Comparison of ENCODE assay signal across 8 cellular contexts in the genomic region with DNA sequence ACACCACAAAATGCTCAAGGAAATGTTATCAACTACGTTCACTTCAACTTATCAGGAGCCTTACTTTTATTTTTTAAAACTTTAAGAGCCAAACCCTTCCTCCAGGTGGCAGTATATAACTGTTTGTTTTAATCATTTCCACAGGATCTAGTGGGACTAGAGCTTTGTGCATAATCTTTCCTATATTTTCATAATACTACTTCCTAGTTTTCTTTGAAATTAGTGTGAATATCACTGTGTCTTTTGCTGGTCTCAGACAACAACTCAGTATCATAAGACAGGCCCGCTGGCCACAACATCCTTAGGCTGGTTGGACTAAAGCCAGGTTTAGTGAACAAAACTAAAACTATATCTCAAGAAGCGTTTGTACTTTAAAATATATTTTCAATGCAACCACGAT.
DNase-seq lines count a peak whose midpoint lies in the region; ATAC-seq and TF ChIP-seq lines count a peak whose summit lies in the region.

No MANE protein-coding gene starts in this region.

- ATAC-seq in HG03521 (IDR thresholded peaks at IDR 0.05; ENCODE audit: unreplicated experiment) = no peak

- H3K9ac ChIP-seq in SK-N-MC (ENCODE audit: insufficient read length) = no peak overlapping the region

- peaks cover 1% of the 10 kb centered on the region for H3K36me3 Mint-ChIP-seq in osteocyte (ENCODE audit: unreplicated experiment)
- H3K36me3 Mint-ChIP-seq in activated CD4-positive, alpha-beta T cell treated with anti-CD3 and anti-CD28 coated beads, Interleukin-2, amount 10 ng/mL, durations not matched to agents 24 days and 14 days (ENCODE audit: low read depth) = peaks cover 41% of the 10 kb centered on the region

- H3K9me3 ChIP-seq in SK-N-MC (ENCODE audit: low read depth, low read length) = no peaks in the 10 kb centered on the region
- no peaks in the 10 kb centered on the region for H3K9me3 ChIP-seq in esophagus muscularis mucosa
- H3K9me3 ChIP-seq in MG63 = no peaks in the 10 kb centered on the region

- POLR2A ChIA-PET in GM10248 (lab: Yijun Ruan, JAX) = no interaction called here

- peaks cover 27% of the 10 kb centered on the region for H3K4me1 Mint-ChIP-seq in osteocyte (ENCODE audit: unreplicated experiment)
- H3K4me1 Mint-ChIP-seq in activated CD4-positive, alpha-beta T cell treated with anti-CD3 and anti-CD28 coated beads, Interleukin-2, amount 10 ng/mL, durations not matched to agents 24 days and 14 days = peaks cover 39% of the 10 kb centered on the region

- H3K27ac ChIP-seq in SK-N-MC (no peak overlapping the region), esophagus muscularis mucosa (replicated peaks in 1 of 4) (no peak overlapping the region)

- CTCF ChIA-PET in GM10248 (lab: Yijun Ruan, JAX) = interaction anchor here (0.8 to 3.3 kb wide), 8 partner anchors 22 to 410 kb away, joined by 3 to 36 read pairs (median 5); no protein-coding TSS in a partner anchor

- H3K27ac Mint-ChIP-seq in osteocyte (ENCODE audit: unreplicated experiment) = no peak overlapping the region
- no peak overlapping the region for H3K27ac Mint-ChIP-seq in activated CD4-positive, alpha-beta T cell treated with anti-CD3 and anti-CD28 coated beads, Interleukin-2, amount 10 ng/mL, durations not matched to agents 24 days and 14 days

- TF ChIP-seq EP300 in esophagus muscularis mucosa (IDR thresholded peaks at IDR 0.05) = no peak

- DNase-seq in GM10248 (ENCODE audit: extremely low spot score) = peak; percentile 38
- DNase-seq in MV-4-11 (lab: John Stamatoyannopoulos, UW) = peak; percentile 61
- DNase-seq in SK-N-MC (ENCODE audit: low read depth, low spot score) = peak; percentile 20
- DNase-seq in esophagus muscularis mucosa (ENCODE audit: extremely low spot score) = no peak
- DNase-seq in osteocyte (ENCODE audit: extremely low spot score, unreplicated experiment) = no peak
- DNase-seq in activated CD4-positive, alpha-beta T cell treated with anti-CD3 and anti-CD28 coated beads, Interleukin-2, amount 10 ng/mL, durations not matched to agents 24 days and 14 days = no peak
- DNase-seq in MG63 = no peak

- intact Hi-C loops in esophagus muscularis mucosa (cut with DNase I) = loop anchor here (2.0 to 5.0 kb wide), 2 partner anchors 382 to 404 kb away; no protein-coding TSS in a partner anchor
- intact Hi-C loops in activated CD4-positive, alpha-beta T cell treated with anti-CD3 and anti-CD28 coated beads, Interleukin-2, amount 10 ng/mL, durations not matched to agents 24 days and 14 days (cut with micrococcal nuclease) = loop anchor here (1.0 to 5.0 kb wide), 5 partner anchors 20 to 406 kb away; no protein-coding TSS in a partner anchor

- H3K4me1 ChIP-seq in esophagus muscularis mucosa = peaks cover 0 to 4% (median 0%) of the 10 kb centered on the region in 4 donors

- H3K27me3 ChIP-seq in esophagus muscularis mucosa (peaks cover 0 to 19% (median 0%) of the 10 kb centered on the region in 4 donors), MG63 (no peaks in the 10 kb centered on the region)

- H3K4me3 Mint-ChIP-seq in osteocyte (ENCODE audit: unreplicated experiment) = no peak overlapping the region
- no peak overlapping the region for H3K4me3 Mint-ChIP-seq in activated CD4-positive, alpha-beta T cell treated with anti-CD3 and anti-CD28 coated beads, Interleukin-2, amount 10 ng/mL, durations not matched to agents 24 days and 14 days

- no peaks in the 10 kb centered on the region for H3K9me3 Mint-ChIP-seq in osteocyte (ENCODE audit: unreplicated experiment)
- no peaks in the 10 kb centered on the region for H3K9me3 Mint-ChIP-seq in activated CD4-positive, alpha-beta T cell treated with anti-CD3 and anti-CD28 coated beads, Interleukin-2, amount 10 ng/mL, durations not matched to agents 24 days and 14 days

- H3K27me3 Mint-ChIP-seq in osteocyte (ENCODE audit: unreplicated experiment) = no peaks in the 10 kb centered on the region
- H3K27me3 Mint-ChIP-seq in activated CD4-positive, alpha-beta T cell treated with anti-CD3 and anti-CD28 coated beads, Interleukin-2, amount 10 ng/mL, durations not matched to agents 24 days and 14 days = no peaks in the 10 kb centered on the region

- H3K4me3 ChIP-seq in SK-N-MC (no peak overlapping the region), esophagus muscularis mucosa (no peak overlapping the region), MG63 (no peak overlapping the region)

- TF ChIP-seq POLR2A in esophagus muscularis mucosa (IDR thresholded peaks at IDR 0.05; ENCODE audit: low read depth) = no peak

- no peaks in the 10 kb centered on the region for H3K36me3 ChIP-seq in SK-N-MC (ENCODE audit: insufficient read depth, low read length)
- no peaks in the 10 kb centered on the region for H3K36me3 ChIP-seq in esophagus muscularis mucosa
- H3K36me3 ChIP-seq in MG63 = no peaks in the 10 kb centered on the region

- TF ChIP-seq CTCF in GM10248 (IDR thresholded peaks at IDR 0.05; ENCODE audit: control extremely low read depth, extremely low read depth, low read depth, missing control alignments) (peak; percentile 43), esophagus muscularis mucosa (IDR thresholded peaks at IDR 0.05) (peak; percentile 46 to 61 (median 56)), osteocyte (IDR thresholded peaks at IDR 0.05) (peak; percentile 74)

- 41% methylated on average over 4 of the region's 4 CpGs for WGBS in esophagus muscularis mucosa

Comparison
In these comparisons a context has a peak if more than half of its experiments do, and no peak if none do; other contexts are left out.
1. DNase-seq: peak in GM10248 (single experiment), MV-4-11 (single experiment) and SK-N-MC (single experiment); none in esophagus muscularis mucosa (single experiment), osteocyte (single experiment), activated CD4-positive, alpha-beta T cell treated with anti-CD3 and anti-CD28 coated beads, Interleukin-2, amount 10 ng/mL, durations not matched to agents 24 days and 14 days (single experiment) and MG63 (single experiment).
2. Peak in every context shown above with its lines, with median percentiles within 50 percentile points of each other: CTCF ChIP-seq.